ENCODE assay signal across 12 cellular contexts in genomic region chr6:158807515-158808441, GRCh38. TPM values are rescaled to one million over a fixed set of nuclear protein-coding genes. Genes with fewer than 3 reads are reported as not detected.
DNase-seq lines count a peak whose midpoint lies in the region; ATAC-seq and TF ChIP-seq lines count a peak whose summit lies in the region.
"Had no signal": no experiment of that assay in that cellular context is flagged by ENCODE, and none has a peak within 500 bp of the region (broad histone marks: within the 10 kb centered on the region; RNA-seq: fewer than 3 reads in every experiment).

No MANE protein-coding gene starts in this region.

- H3K4me3 Mint-ChIP-seq in activated CD8-positive, alpha-beta memory T cell treated with anti-CD3 and anti-CD28 coated beads, Interleukin-2, amount 10 ng/mL, durations not matched to agents 7 days and 5 days = no peak overlapping the region
- peak overlapping the region; percentile 25 for H3K4me3 Mint-ChIP-seq in glutamatergic neuron (ENCODE audit: unreplicated experiment)
- H3K4me3 Mint-ChIP-seq in stimulated activated naive CD8-positive, alpha-beta T cell treated with anti-CD3 and anti-CD28 coated beads, Interleukin-15, amount 100 ng/mL, for 72 hours = peak overlapping the region in 1 of 2 donors; percentile 1

- H3K9me3 Mint-ChIP-seq in activated CD8-positive, alpha-beta memory T cell treated with anti-CD3 and anti-CD28 coated beads, Interleukin-2, amount 10 ng/mL, durations not matched to agents 7 days and 5 days (ENCODE audit: low read depth) = no peaks in the 10 kb centered on the region
- H3K9me3 Mint-ChIP-seq in glutamatergic neuron (ENCODE audit: unreplicated experiment) = peaks cover 8% of the 10 kb centered on the region
- no peaks in the 10 kb centered on the region for H3K9me3 Mint-ChIP-seq in stimulated activated naive CD8-positive, alpha-beta T cell treated with anti-CD3 and anti-CD28 coated beads, Interleukin-15, amount 100 ng/mL, for 72 hours

- peaks cover 95% of the 10 kb centered on the region for H3K4me1 Mint-ChIP-seq in activated CD8-positive, alpha-beta memory T cell treated with anti-CD3 and anti-CD28 coated beads, Interleukin-2, amount 10 ng/mL, durations not matched to agents 7 days and 5 days
- H3K4me1 Mint-ChIP-seq in glutamatergic neuron (ENCODE audit: low read depth, unreplicated experiment) = peaks cover 75% of the 10 kb centered on the region
- H3K4me1 Mint-ChIP-seq in stimulated activated naive CD8-positive, alpha-beta T cell treated with anti-CD3 and anti-CD28 coated beads, Interleukin-15, amount 100 ng/mL, for 72 hours = peaks cover 97% of the 10 kb centered on the region

- no peak for ATAC-seq in activated CD8-positive, alpha-beta memory T cell treated with anti-CD3 and anti-CD28 coated beads, Interleukin-2, amount 10 ng/mL, durations not matched to agents 7 days and 5 days
- ATAC-seq in stimulated activated naive CD8-positive, alpha-beta T cell treated with anti-CD3 and anti-CD28 coated beads, Interleukin-15, amount 100 ng/mL, for 72 hours = no peak
- no peak for ATAC-seq in HG03196 (IDR thresholded peaks at IDR 0.05; ENCODE audit: unreplicated experiment)
- no peak for ATAC-seq in HG03280 (IDR thresholded peaks at IDR 0.05; ENCODE audit: unreplicated experiment)

- peaks cover 68% of the 10 kb centered on the region for H3K36me3 Mint-ChIP-seq in activated CD8-positive, alpha-beta memory T cell treated with anti-CD3 and anti-CD28 coated beads, Interleukin-2, amount 10 ng/mL, durations not matched to agents 7 days and 5 days
- H3K36me3 Mint-ChIP-seq in glutamatergic neuron (ENCODE audit: unreplicated experiment) = no peaks in the 10 kb centered on the region

- H3K27me3 Mint-ChIP-seq in activated CD8-positive, alpha-beta memory T cell treated with anti-CD3 and anti-CD28 coated beads, Interleukin-2, amount 10 ng/mL, durations not matched to agents 7 days and 5 days = no peaks in the 10 kb centered on the region
- H3K27me3 Mint-ChIP-seq in glutamatergic neuron (ENCODE audit: unreplicated experiment) = peaks cover 6% of the 10 kb centered on the region
- H3K27me3 Mint-ChIP-seq in stimulated activated naive CD8-positive, alpha-beta T cell treated with anti-CD3 and anti-CD28 coated beads, Interleukin-15, amount 100 ng/mL, for 72 hours = no peaks in the 10 kb centered on the region

- peak overlapping the region; percentile 69 for H3K27ac Mint-ChIP-seq in activated CD8-positive, alpha-beta memory T cell treated with anti-CD3 and anti-CD28 coated beads, Interleukin-2, amount 10 ng/mL, durations not matched to agents 7 days and 5 days
- no peak overlapping the region for H3K27ac Mint-ChIP-seq in glutamatergic neuron (ENCODE audit: unreplicated experiment)
- peak overlapping the region; percentile 42 to 57 for H3K27ac Mint-ChIP-seq in stimulated activated naive CD8-positive, alpha-beta T cell treated with anti-CD3 and anti-CD28 coated beads, Interleukin-15, amount 100 ng/mL, for 72 hours

- TF ChIP-seq CTCF in glutamatergic neuron (IDR thresholded peaks at IDR 0.05; ENCODE audit: partially characterized antibody, unreplicated experiment) = peak; percentile 16

- CTCF ChIA-PET in activated CD8-positive, alpha-beta memory T cell treated with anti-CD3 and anti-CD28 coated beads, Interleukin-2, amount 10 ng/mL, durations not matched to agents 7 days and 5 days (lab: Charles Lee) = interaction anchor here (1.2 to 2.0 kb wide), 3 partner anchors 12 to 43 kb away, joined by 3 to 8 read pairs (median 4); partner anchors contain the start of gene EZR

- DNase-seq in activated CD8-positive, alpha-beta memory T cell treated with anti-CD3 and anti-CD28 coated beads, Interleukin-2, amount 10 ng/mL, durations not matched to agents 7 days and 5 days = no peak
- DNase-seq in activated CD8-positive, alpha-beta memory T cell treated with anti-CD3 and anti-CD28 coated beads for 24 hours = no peak
- peak; percentile 57 for DNase-seq in NAMALWA (ENCODE audit: low spot score)
- no peak for DNase-seq in glutamatergic neuron
- DNase-seq in stimulated activated naive CD8-positive, alpha-beta T cell treated with anti-CD3 and anti-CD28 coated beads, Interleukin-15, amount 100 ng/mL, for 72 hours = no peak
- no peak for DNase-seq in NCI-H1105 treated with DMSO at 0.1 percent for 48 hours (lab: John Stamatoyannopoulos, UW)
- DNase-seq: activated CD4-positive, alpha-beta T cell treated with anti-CD3 and anti-CD28 coated beads for 4 hours; colonic mucosa; NCI-H1417 treated with DMSO at 0.1 percent for 48 hours; NCI-H82 had no signal

RNA-seq across cellular contexts. Expression of gene EZR, which starts 11.4 kb away (rescaled TPM):
- total RNA-seq in activated CD8-positive, alpha-beta memory T cell treated with anti-CD3 and anti-CD28 coated beads, Interleukin-2, amount 10 ng/mL, durations not matched to agents 7 days and 5 days = 100 to 1,000 TPM; 187 to 214 TPM
- 272 TPM for total RNA-seq in glutamatergic neuron (ENCODE audit: unreplicated experiment)
